Comparison of ENCODE assay signal across 18 cellular contexts in the genomic region with DNA sequence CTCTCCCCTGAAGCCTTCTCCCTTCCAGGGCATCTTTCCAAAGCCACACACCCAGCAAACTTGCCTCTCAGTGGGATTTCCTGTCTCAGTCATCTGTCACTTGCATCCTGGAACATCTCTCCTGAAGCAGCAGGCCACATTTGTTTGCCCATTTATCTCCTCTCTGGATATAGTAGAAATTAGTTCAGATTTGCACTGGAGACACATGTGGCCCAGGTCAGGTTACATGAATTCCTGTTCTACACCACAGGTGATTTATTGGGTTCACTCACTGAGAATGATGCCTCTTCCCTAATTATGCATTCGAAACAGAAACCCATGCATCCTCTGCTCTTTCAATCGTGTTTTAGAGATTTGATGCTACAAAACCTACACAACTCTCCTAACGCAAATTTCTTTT.
"Had no signal": no experiment of that assay in that cellular context is flagged by ENCODE, and none has a peak within 500 bp of the region (broad histone marks: within the 10 kb centered on the region; RNA-seq: fewer than 3 reads in every experiment).

No MANE protein-coding gene starts in this region.

- H3K27ac ChIP-seq: ascending aorta, breast epithelium, epithelial cell of prostate, pancreas, sigmoid colon, thoracic aorta had no signal

- H3K9me3 ChIP-seq: ascending aorta, breast epithelium, pancreas, sigmoid colon, thoracic aorta had no signal

- H3K4me1 ChIP-seq: ascending aorta, breast epithelium, pancreas, sigmoid colon had no signal

- H3K4me3 ChIP-seq: ascending aorta, breast epithelium, lung, pancreas, sigmoid colon, thoracic aorta had no signal

- ATAC-seq: activated CD4-positive, CD25-positive, alpha-beta regulatory T cell treated with anti-CD3 and anti-CD28 coated beads, Interleukin-2, amount 50 U/mL, for 24 hours; activated naive CD8-positive, alpha-beta T cell treated with anti-CD3 and anti-CD28 coated beads, Interleukin-2, amount 50 U/mL, for 24 hours; activated T-helper 17 cell treated with anti-CD3 and anti-CD28 coated beads, Interleukin-2, amount 50 U/mL, for 72 hours; left cardiac atrium; pancreas; stimulated activated naive CD8-positive, alpha-beta T cell treated with anti-CD3 and anti-CD28 coated beads, Interleukin-15, amount 100 ng/mL, for 72 hours had no signal

- H3K36me3 ChIP-seq: ascending aorta, breast epithelium, pancreas, sigmoid colon, thoracic aorta had no signal

- DNase-seq: activated CD4-positive, alpha-beta T cell treated with anti-CD3 and anti-CD28 coated beads, Interleukin-2, amount 50 U/mL, for 4 hours; activated naive CD4-positive, alpha-beta T cell treated with anti-CD3 and anti-CD28 coated beads for 36 hours; activated naive CD8-positive, alpha-beta T cell treated with anti-CD3 and anti-CD28 coated beads, Interleukin-2, amount 50 U/mL, for 24 hours; foreskin melanocyte; immature natural killer cell; left cardiac atrium; pancreas; sigmoid colon; stimulated activated CD4-positive, alpha-beta T cell treated with anti-CD3 and anti-CD28 coated beads, Interleukin-1b, Interleukin-23, amount 100 ng/mL, for 48 hours; stimulated activated naive CD8-positive, alpha-beta T cell treated with anti-CD3 and anti-CD28 coated beads, Interleukin-15, amount 100 ng/mL, for 72 hours; T1000 had no signal

- H3K27me3 ChIP-seq: ascending aorta, breast epithelium, pancreas, sigmoid colon had no signal
